In genomic region chr2:187194049-187194448, GRCh38 we compare ENCODE assay signal across 19 cellular contexts.
DNase-seq lines count a peak whose midpoint lies in the region; ATAC-seq lines count a peak whose summit lies in the region.
"Had no signal": no experiment of that assay in that cellular context is flagged by ENCODE, and none has a peak within 500 bp of the region (broad histone marks: within the 10 kb centered on the region; RNA-seq: fewer than 3 reads in every experiment).

No MANE protein-coding gene starts in this region.

- DNase-seq in NCI-H2029 (lab: John Stamatoyannopoulos, UW) (no peak), NCI-H1048 (lab: John Stamatoyannopoulos, UW) (no peak), NCI-H345 (lab: John Stamatoyannopoulos, UW) (no peak)
- DNase-seq: COR-L47; DMS153; HCEC 1CT; Kasumi-1; NCI-H187; NCI-H446 treated with DMSO at 0.1 percent for 48 hours; NK-92 treated with Interleukin-12 subunit alpha and Interleukin-12 subunit beta, amount 100 ng/mL, for 24 hours; OCI-M1; SHP77 treated with DMSO at 0.1 percent for 48 hours; T-helper 1 cell; T1000 had no signal

- ATAC-seq in GM18907 (IDR thresholded peaks at IDR 0.05; ENCODE audit: unreplicated experiment) (peak; percentile 96), HG02798 (IDR thresholded peaks at IDR 0.05; ENCODE audit: poor library complexity, unreplicated experiment) (peak; percentile 62), HG03378 (IDR thresholded peaks at IDR 0.05; ENCODE audit: unreplicated experiment) (peak; percentile 87), HG02588 (IDR thresholded peaks at IDR 0.05; ENCODE audit: unreplicated experiment) (no peak)
- ATAC-seq: SK-N-SH treated with all-trans-retinoic acid at 6 μM for 48 hours had no signal
